ENCODE assay signal across 8 cellular contexts in the genomic region with DNA sequence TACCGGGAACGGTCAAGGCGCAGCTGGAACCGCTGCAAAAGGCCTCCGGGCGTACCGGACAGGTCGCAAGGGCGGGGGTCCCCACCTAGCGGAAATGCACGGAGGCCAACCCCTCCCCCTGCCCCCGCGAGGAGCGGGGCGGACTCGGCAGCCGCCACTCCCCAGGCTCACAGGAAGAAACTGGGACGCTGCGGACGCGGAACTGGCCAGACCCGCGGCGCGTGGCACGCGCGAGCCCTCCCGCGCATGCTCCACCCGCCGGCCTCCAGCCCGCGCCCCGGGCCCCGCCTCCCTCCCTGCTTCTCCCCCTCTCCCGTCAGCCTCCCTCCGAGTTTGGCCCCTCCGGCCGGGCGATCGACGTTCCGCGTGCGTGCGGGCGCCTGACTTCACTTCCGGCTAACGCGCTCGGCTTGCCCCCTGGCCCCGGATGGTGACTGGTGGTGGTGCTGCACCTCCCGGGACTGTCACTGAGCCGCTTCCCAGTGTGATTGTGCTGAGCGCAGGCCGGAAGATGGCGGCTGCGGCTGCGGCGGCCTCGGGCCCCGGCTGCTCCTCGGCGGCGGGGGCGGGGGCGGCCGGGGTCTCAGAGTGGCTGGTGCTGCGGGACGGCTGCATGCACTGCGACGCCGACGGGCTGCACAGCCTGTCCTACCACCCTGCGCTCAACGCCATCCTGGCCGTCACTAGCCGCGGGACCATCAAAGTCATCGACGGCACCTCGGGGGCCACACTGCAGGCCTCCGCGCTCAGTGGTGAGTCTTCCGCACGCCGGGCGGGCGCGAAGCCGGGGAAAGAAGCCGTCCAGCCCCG. TPM values are rescaled to one million over a fixed set of nuclear protein-coding genes. Genes with fewer than 3 reads are reported as not detected.
DNase-seq lines count a peak whose midpoint lies in the region; ATAC-seq and TF ChIP-seq lines count a peak whose summit lies in the region.

A gene with protein sequence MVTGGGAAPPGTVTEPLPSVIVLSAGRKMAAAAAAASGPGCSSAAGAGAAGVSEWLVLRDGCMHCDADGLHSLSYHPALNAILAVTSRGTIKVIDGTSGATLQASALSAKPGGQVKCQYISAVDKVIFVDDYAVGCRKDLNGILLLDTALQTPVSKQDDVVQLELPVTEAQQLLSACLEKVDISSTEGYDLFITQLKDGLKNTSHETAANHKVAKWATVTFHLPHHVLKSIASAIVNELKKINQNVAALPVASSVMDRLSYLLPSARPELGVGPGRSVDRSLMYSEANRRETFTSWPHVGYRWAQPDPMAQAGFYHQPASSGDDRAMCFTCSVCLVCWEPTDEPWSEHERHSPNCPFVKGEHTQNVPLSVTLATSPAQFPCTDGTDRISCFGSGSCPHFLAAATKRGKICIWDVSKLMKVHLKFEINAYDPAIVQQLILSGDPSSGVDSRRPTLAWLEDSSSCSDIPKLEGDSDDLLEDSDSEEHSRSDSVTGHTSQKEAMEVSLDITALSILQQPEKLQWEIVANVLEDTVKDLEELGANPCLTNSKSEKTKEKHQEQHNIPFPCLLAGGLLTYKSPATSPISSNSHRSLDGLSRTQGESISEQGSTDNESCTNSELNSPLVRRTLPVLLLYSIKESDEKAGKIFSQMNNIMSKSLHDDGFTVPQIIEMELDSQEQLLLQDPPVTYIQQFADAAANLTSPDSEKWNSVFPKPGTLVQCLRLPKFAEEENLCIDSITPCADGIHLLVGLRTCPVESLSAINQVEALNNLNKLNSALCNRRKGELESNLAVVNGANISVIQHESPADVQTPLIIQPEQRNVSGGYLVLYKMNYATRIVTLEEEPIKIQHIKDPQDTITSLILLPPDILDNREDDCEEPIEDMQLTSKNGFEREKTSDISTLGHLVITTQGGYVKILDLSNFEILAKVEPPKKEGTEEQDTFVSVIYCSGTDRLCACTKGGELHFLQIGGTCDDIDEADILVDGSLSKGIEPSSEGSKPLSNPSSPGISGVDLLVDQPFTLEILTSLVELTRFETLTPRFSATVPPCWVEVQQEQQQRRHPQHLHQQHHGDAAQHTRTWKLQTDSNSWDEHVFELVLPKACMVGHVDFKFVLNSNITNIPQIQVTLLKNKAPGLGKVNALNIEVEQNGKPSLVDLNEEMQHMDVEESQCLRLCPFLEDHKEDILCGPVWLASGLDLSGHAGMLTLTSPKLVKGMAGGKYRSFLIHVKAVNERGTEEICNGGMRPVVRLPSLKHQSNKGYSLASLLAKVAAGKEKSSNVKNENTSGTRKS (N-terminal part only) (plus strand): TSS at position 289 of the 810 bp plus-strand sequence. CDS start 139 bp downstream, at position 428.

- peaks cover 34% of the 10 kb centered on the region for H3K4me1 Mint-ChIP-seq in CD14-positive monocyte

- DNase-seq in CD14-positive monocyte (ENCODE audit: low spot score) = peak; percentile 99
- peak; percentile 67 for DNase-seq in NCI-H748 treated with DMSO at 0.1 percent for 48 hours (lab: John Stamatoyannopoulos, UW)
- DNase-seq in activated CD4-positive, alpha-beta T cell treated with anti-CD3 and anti-CD28 coated beads, Interleukin-2, amount 50 U/mL, for 24 hours (ENCODE audit: low read depth in 1 of 2, low spot score in 1 of 2) = peak; percentile 89 to 95
- DNase-seq in dedifferentiated amniotic fluid mesenchymal stem cell (ENCODE audit: extremely low spot score) = peak; percentile 95
- peak; percentile 99 for DNase-seq in left lobe of liver (ENCODE audit: low spot score)
- DNase-seq in stimulated activated CD4-positive, alpha-beta T cell treated with anti-CD3 and anti-CD28 coated beads, Interleukin-2, amount 100 ng/mL, for 24 hours = peak; percentile 96 to 97

- H3K27ac Mint-ChIP-seq in CD14-positive monocyte = peak within 1 kb of the TSS; percentile 94 to 98 (median 96)

- intact Hi-C loops in CD14-positive monocyte (cut with micrococcal nuclease) = loop anchor here (5.0 to 10.0 kb wide), 3 partner anchors 70 to 95 kb away; a partner anchor contains a TSS

- ATAC-seq in GM19397 (IDR thresholded peaks at IDR 0.05; ENCODE audit: unreplicated experiment) (peak; percentile 87), HG03565 (IDR thresholded peaks at IDR 0.05; ENCODE audit: unreplicated experiment) (peak; percentile 70), left lobe of liver (peak; percentile 91)

- H3K27me3 Mint-ChIP-seq in CD14-positive monocyte (ENCODE audit: low read depth in 3 of 3) = peaks cover 0 to 2% (median 0%) of the 10 kb centered on the region in 3 donors

- peaks cover 0 to 13% of the 10 kb centered on the region in 2 donors for H3K36me3 Mint-ChIP-seq in CD14-positive monocyte

- peak within 1 kb of the TSS; percentile 91 to 94 for H3K4me3 Mint-ChIP-seq in CD14-positive monocyte

- peaks cover 0 to 5% (median 0%) of the 10 kb centered on the region in 7 donors for H3K9me3 Mint-ChIP-seq in CD14-positive monocyte

- TF ChIP-seq CTCF in CD14-positive monocyte (IDR thresholded peaks at IDR 0.05) = no peak

RNA-seq across cellular contexts. Expression of the gene that starts here (rescaled TPM):
- 10 to 100 TPM; 11.5 to 12.9 TPM for polyA plus RNA-seq in CD14-positive monocyte
- 39.9 TPM for total RNA-seq in left lobe of liver

Comparison
In these comparisons a context has a peak if more than half of its experiments do, and no peak if none do; other contexts are left out.
1. Peak in every context shown above with its lines: DNase-seq and ATAC-seq.